ENCODE assay signal across 13 cellular contexts in the genomic region with DNA sequence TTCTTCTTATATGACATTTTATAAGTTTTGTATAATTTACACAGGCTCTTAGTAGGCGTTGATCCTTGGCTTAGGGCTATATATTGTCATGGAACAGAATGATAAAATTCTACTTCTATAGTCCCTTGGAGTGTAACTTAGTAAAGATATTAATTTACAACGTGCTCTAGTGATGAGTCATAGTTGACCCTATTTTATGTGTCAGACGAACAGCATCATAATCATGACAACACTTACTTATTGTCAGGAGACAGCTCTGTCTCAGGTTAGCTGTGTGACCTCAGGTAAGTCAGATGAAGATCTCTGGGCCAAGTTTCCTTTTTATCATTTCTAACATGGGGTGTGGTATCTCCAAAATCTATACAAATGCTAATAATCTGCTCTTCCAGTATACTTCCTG.
A peak's percentile ranks its signal among the peaks of the same experiment; 100 is the strongest.
DNase-seq lines count a peak whose midpoint lies in the region; ATAC-seq and TF ChIP-seq lines count a peak whose summit lies in the region.
"Had no signal": no experiment of that assay in that cellular context is flagged by ENCODE, and none has a peak within 500 bp of the region (broad histone marks: within the 10 kb centered on the region; RNA-seq: fewer than 3 reads in every experiment).

No MANE protein-coding gene starts in this region.

- H3K4me3 Mint-ChIP-seq in chondrocyte (ENCODE audit: unreplicated experiment), result no peak overlapping the region
- H3K4me3 Mint-ChIP-seq in stimulated activated memory B cell treated with anti-CD40 and anti-IgM and Interleukin-4, amounts not matched to agents 10 μg/mL and 1 μg/mL and 100 μg/mL, for 72 hours, result no peak overlapping the region
- H3K4me3 Mint-ChIP-seq: activated naive CD8-positive, alpha-beta T cell treated with anti-CD3 and anti-CD28 coated beads for 36 hours; CD4-positive, alpha-beta memory T cell had no signal

- H3K27ac ChIP-seq in Panc1 (ENCODE audit: low read length) (no peak overlapping the region), foreskin keratinocyte (no peak overlapping the region)
- H3K27ac ChIP-seq: sigmoid colon, upper lobe of left lung had no signal

- TF ChIP-seq CTCF in Panc1 (IDR thresholded peaks at IDR 0.05) (no peak), foreskin keratinocyte (conservative IDR thresholded peaks at IDR 0.05) (no peak), chondrocyte (IDR thresholded peaks at IDR 0.05) (no peak)

- H3K36me3 Mint-ChIP-seq in chondrocyte (ENCODE audit: low read depth), result peaks cover 9% of the 10 kb centered on the region
- H3K36me3 Mint-ChIP-seq in stimulated activated memory B cell treated with anti-CD40 and anti-IgM and Interleukin-4, amounts not matched to agents 10 μg/mL and 1 μg/mL and 100 μg/mL, for 72 hours, result peaks cover 34% of the 10 kb centered on the region

- no peak overlapping the region for H3K27ac Mint-ChIP-seq in chondrocyte (ENCODE audit: unreplicated experiment)
- no peak overlapping the region for H3K27ac Mint-ChIP-seq in stimulated activated memory B cell treated with anti-CD40 and anti-IgM and Interleukin-4, amounts not matched to agents 10 μg/mL and 1 μg/mL and 100 μg/mL, for 72 hours
- H3K27ac Mint-ChIP-seq: activated naive CD8-positive, alpha-beta T cell treated with anti-CD3 and anti-CD28 coated beads for 36 hours; CD4-positive, alpha-beta memory T cell had no signal

- BruUV-seq in Panc1 (replicated peaks; lab: Mats Ljungman, UMichigan), result no TSS peak

- TF ChIP-seq POLR2A in GM18505 (IDR thresholded peaks at IDR 0.05; ENCODE audit: borderline replicate concordance, extremely low read depth, insufficient read depth, insufficient read length), result no peak

- no peaks in the 10 kb centered on the region for H3K27me3 Mint-ChIP-seq in chondrocyte (ENCODE audit: low read depth)
- H3K27me3 Mint-ChIP-seq in stimulated activated memory B cell treated with anti-CD40 and anti-IgM and Interleukin-4, amounts not matched to agents 10 μg/mL and 1 μg/mL and 100 μg/mL, for 72 hours, result no peaks in the 10 kb centered on the region
- H3K27me3 Mint-ChIP-seq: activated naive CD8-positive, alpha-beta T cell treated with anti-CD3 and anti-CD28 coated beads for 36 hours; CD4-positive, alpha-beta memory T cell had no signal

- no peaks in the 10 kb centered on the region for H3K4me1 Mint-ChIP-seq in chondrocyte (ENCODE audit: low read depth)
- peaks cover 5% of the 10 kb centered on the region for H3K4me1 Mint-ChIP-seq in stimulated activated memory B cell treated with anti-CD40 and anti-IgM and Interleukin-4, amounts not matched to agents 10 μg/mL and 1 μg/mL and 100 μg/mL, for 72 hours

- H3K9me3 ChIP-seq in Panc1 (ENCODE audit: control insufficient read depth, insufficient read depth, low read depth, low read length), result no peaks in the 10 kb centered on the region
- H3K9me3 ChIP-seq: sigmoid colon, upper lobe of left lung had no signal

- ATAC-seq in GM18505 (IDR thresholded peaks at IDR 0.05; ENCODE audit: unreplicated experiment) (peak; percentile 51), HG02642 (IDR thresholded peaks at IDR 0.05; ENCODE audit: poor library complexity, unreplicated experiment) (peak; percentile 54), Panc1 (no peak), foreskin keratinocyte (peak; percentile 97)
- ATAC-seq in stimulated activated memory B cell treated with anti-CD40 and anti-IgM and Interleukin-4, amounts not matched to agents 10 μg/mL and 1 μg/mL and 100 μg/mL, for 72 hours, result no peak

- CTCF ChIA-PET in Panc1 (lab: Charles Lee), result no interaction called here

- intact Hi-C loops in Panc1 (cut with micrococcal nuclease; ENCODE audit: unreplicated experiment), result no loop called here

- H3K4me3 ChIP-seq in Panc1 (ENCODE audit: low read depth in 2 of 2, low read length in 2 of 2), result no peak overlapping the region
- H3K4me3 ChIP-seq: sigmoid colon, upper lobe of left lung had no signal

- in situ Hi-C loops in Panc1 (cut with HindIII; ENCODE audit: low pct_unique_long_range_greater_than_20kb, low sequenced_read_pairs), result no loop called here

- H3K27me3 ChIP-seq in Panc1 (ENCODE audit: control insufficient read depth, insufficient read depth, low read length), result no peaks in the 10 kb centered on the region
- H3K27me3 ChIP-seq in foreskin keratinocyte, result no peaks in the 10 kb centered on the region
- H3K27me3 ChIP-seq: sigmoid colon, upper lobe of left lung had no signal

- POLR2A ChIA-PET in Panc1 (lab: Charles Lee), result no interaction called here

- H3K36me3 ChIP-seq in Panc1 (ENCODE audit: control insufficient read depth, insufficient read depth, low read length), result no peaks in the 10 kb centered on the region
- H3K36me3 ChIP-seq: sigmoid colon had no signal

- H3K4me1 ChIP-seq in Panc1 (ENCODE audit: control insufficient read depth, insufficient read depth, low read length) (no peaks in the 10 kb centered on the region), foreskin keratinocyte (peaks cover 6% of the 10 kb centered on the region)
- H3K4me1 ChIP-seq: sigmoid colon had no signal

- no peaks in the 10 kb centered on the region for H3K9me3 Mint-ChIP-seq in chondrocyte (ENCODE audit: low read depth)
- H3K9me3 Mint-ChIP-seq in stimulated activated memory B cell treated with anti-CD40 and anti-IgM and Interleukin-4, amounts not matched to agents 10 μg/mL and 1 μg/mL and 100 μg/mL, for 72 hours, result no peaks in the 10 kb centered on the region
- H3K9me3 Mint-ChIP-seq: activated naive CD8-positive, alpha-beta T cell treated with anti-CD3 and anti-CD28 coated beads for 36 hours; CD4-positive, alpha-beta memory T cell had no signal

- DNase-seq in Panc1 (ENCODE audit: low read depth, low spot score), result peak; percentile 10
- peak; percentile 39 to 67 for DNase-seq in foreskin keratinocyte
- DNase-seq in stimulated activated naive CD4-positive, alpha-beta T cell treated with Interleukin-2 at 50 U/mL for 16 hours (lab: John Stamatoyannopoulos, UW), result no peak
- no peak for DNase-seq in HuH-7 (ENCODE audit: low spot score)
- DNase-seq in chondrocyte (ENCODE audit: low spot score), result no peak
- DNase-seq: activated naive CD8-positive, alpha-beta T cell treated with anti-CD3 and anti-CD28 coated beads for 36 hours; CD4-positive, alpha-beta memory T cell; effector memory CD4-positive, alpha-beta T cell; sigmoid colon; upper lobe of left lung had no signal

Comparison
In these comparisons a context has a peak if more than half of its experiments do, and no peak if none do; other contexts are left out.
1. ATAC-seq: peak in GM18505 (single experiment), HG02642 (single experiment) and foreskin keratinocyte (single experiment); none in Panc1 (single experiment) and stimulated activated memory B cell treated with anti-CD40 and anti-IgM and Interleukin-4, amounts not matched to agents 10 μg/mL and 1 μg/mL and 100 μg/mL, for 72 hours (single experiment).
2. DNase-seq: peak in Panc1 (single experiment) and foreskin keratinocyte (2 of 2); none in stimulated activated naive CD4-positive, alpha-beta T cell treated with Interleukin-2 at 50 U/mL for 16 hours (single experiment), HuH-7 (single experiment) and chondrocyte (single experiment).